Comparison of ENCODE assay signal across 9 cellular contexts in the genomic region with DNA sequence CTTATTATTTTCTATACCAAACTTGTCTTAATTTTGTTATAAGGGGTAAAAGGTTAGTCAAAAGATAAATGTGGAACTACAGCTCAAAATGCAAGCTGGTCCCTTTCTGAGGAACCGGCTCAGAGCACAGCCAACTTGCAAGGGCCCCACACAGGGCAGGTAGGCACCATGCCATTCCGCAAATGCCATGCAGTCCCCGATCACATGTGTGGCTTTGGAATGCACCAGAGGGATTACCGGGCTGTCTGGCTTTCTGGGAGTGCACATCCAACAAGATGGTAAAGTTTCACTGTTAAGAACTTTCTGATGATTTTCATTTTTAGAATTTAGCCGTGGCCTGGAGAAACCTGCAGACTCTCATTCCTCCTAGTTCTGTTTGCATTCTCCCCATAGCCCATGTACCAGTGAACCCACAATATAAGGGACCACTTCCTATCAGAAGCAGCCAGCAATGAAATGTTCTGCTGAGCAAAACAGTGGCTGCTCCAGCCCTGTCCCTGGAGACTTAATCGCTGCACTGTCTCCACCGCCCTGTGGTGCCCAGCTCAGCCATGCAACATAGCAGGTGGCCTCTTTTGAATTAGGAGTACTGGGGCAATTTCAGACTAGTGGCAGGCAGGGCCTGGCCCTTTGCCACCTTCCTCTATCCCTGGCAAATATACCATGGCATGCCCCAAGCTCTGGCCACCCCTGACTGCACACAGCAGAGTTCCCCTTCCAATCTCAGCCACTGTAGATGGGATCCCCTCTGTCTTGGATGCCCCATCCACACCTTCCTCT. TPM values are rescaled to one million over a fixed set of nuclear protein-coding genes. Genes with fewer than 3 reads are reported as not detected.
A peak's percentile ranks its signal among the peaks of the same experiment; 100 is the strongest.
DNase-seq lines count a peak whose midpoint lies in the region; ATAC-seq and TF ChIP-seq lines count a peak whose summit lies in the region.
"Had no signal": no experiment of that assay in that cellular context is flagged by ENCODE, and none has a peak within 500 bp of the region (broad histone marks: within the 10 kb centered on the region; RNA-seq: fewer than 3 reads in every experiment).

No MANE protein-coding gene starts in this region.

- H3K4me3 ChIP-seq in liver (ENCODE audit: low read depth in 1 of 3, low read length in 3 of 3) = no peak overlapping the region
- H3K4me3 ChIP-seq in thyroid gland (replicated peaks in 1 of 3) = no peak overlapping the region

- no peaks in the 10 kb centered on the region for H3K9me3 Mint-ChIP-seq in activated B cell treated with CpG ODN at 0.5 μM for 24 hours

- no peak for TF ChIP-seq RAD21 in liver (IDR thresholded peaks at IDR 0.05)

- no peaks in the 10 kb centered on the region for H3K27me3 ChIP-seq in liver (ENCODE audit: control insufficient read depth in 4 of 4, insufficient read depth in 4 of 4, low read length in 3 of 4)
- H3K27me3 ChIP-seq in thyroid gland = no peaks in the 10 kb centered on the region

- CTCF ChIA-PET in activated B cell treated with CpG ODN at 0.5 μM for 24 hours (lab: Charles Lee) = no interaction called here

- 57% methylated on average over 7 of the region's 7 CpGs for WGBS in liver
- WGBS in thyroid gland, 2 donors = 38 to 42% methylated on average over 7 of the region's 7 CpGs

- no peak overlapping the region for H3K4me3 Mint-ChIP-seq in activated B cell treated with CpG ODN at 0.5 μM for 24 hours

- H3K27ac ChIP-seq in liver (ENCODE audit: low read depth in 1 of 2, low read length in 2 of 2) (peak overlapping the region; percentile 65 to 88), thyroid gland (peak overlapping the region; percentile 19 to 42 (median 24))

- TF ChIP-seq CTCF in activated B cell treated with CpG ODN at 0.5 μM for 24 hours (IDR thresholded peaks at IDR 0.05) (no peak), liver (IDR thresholded peaks at IDR 0.05; ENCODE audit: low read depth, low read length, missing input control) (no peak), thyroid gland (IDR thresholded peaks at IDR 0.05) (no peak)

- H3K27me3 Mint-ChIP-seq in activated B cell treated with CpG ODN at 0.5 μM for 24 hours = peaks cover 30% of the 10 kb centered on the region

- ATAC-seq in activated B cell treated with CpG ODN at 0.5 μM for 24 hours (ENCODE audit: low read depth) (peak; percentile 81), HG02938 (IDR thresholded peaks at IDR 0.05; ENCODE audit: unreplicated experiment) (no peak)

- intact Hi-C loops in activated B cell treated with CpG ODN at 0.5 μM for 24 hours (cut with micrococcal nuclease) (no loop called here), thyroid gland (cut with DNase I) (no loop called here)

- no peak overlapping the region for H3K27ac Mint-ChIP-seq in activated B cell treated with CpG ODN at 0.5 μM for 24 hours

- H3K9me3 ChIP-seq in liver (ENCODE audit: control insufficient read depth in 4 of 4, low read length in 3 of 4) (no peaks in the 10 kb centered on the region), thyroid gland (no peaks in the 10 kb centered on the region)

- POLR2A ChIA-PET in activated B cell treated with CpG ODN at 0.5 μM for 24 hours (lab: Charles Lee) = interaction anchor here (0.7 kb wide), 1 partner anchor 9 kb away, joined by 3 read pairs; no protein-coding TSS in a partner anchor

- no peak for TF ChIP-seq POLR2A in thyroid gland (IDR thresholded peaks at IDR 0.05)

- H3K4me1 ChIP-seq in liver (ENCODE audit: control insufficient read depth in 4 of 4, insufficient read depth in 4 of 4, low read length in 3 of 4) (peaks cover 30 to 74% (median 61%) of the 10 kb centered on the region in 4 donors), thyroid gland (peaks cover 21 to 64% of the 10 kb centered on the region in 2 donors)

- peaks cover 13% of the 10 kb centered on the region for H3K4me1 Mint-ChIP-seq in activated B cell treated with CpG ODN at 0.5 μM for 24 hours

- H3K9ac ChIP-seq in liver (ENCODE audit: low read depth in 1 of 2, low read length in 2 of 2) = no peak overlapping the region

- peak; percentile 25 for DNase-seq in NCI-H1436 (lab: John Stamatoyannopoulos, UW)
- no peak for DNase-seq in NCI-H1436 treated with DMSO at 0.1 percent for 48 hours (lab: John Stamatoyannopoulos, UW)
- DNase-seq in activated B cell treated with CpG ODN at 0.5 μM for 24 hours = no peak
- peak; percentile 77 to 86 for DNase-seq in thyroid gland
- no peak for DNase-seq in activated CD4-positive, CD25-positive, alpha-beta regulatory T cell treated with anti-CD3 and anti-CD28 coated beads, Interleukin-2, amount 50 U/mL, for 72 hours
- DNase-seq in SW480 (ENCODE audit: low spot score) = no peak
- DNase-seq: NCI-H1048 had no signal

- no peaks in the 10 kb centered on the region for H3K36me3 Mint-ChIP-seq in activated B cell treated with CpG ODN at 0.5 μM for 24 hours (ENCODE audit: low read depth)

- H3K36me3 ChIP-seq in liver (ENCODE audit: control insufficient read depth in 4 of 4, insufficient read depth in 3 of 4, low read depth in 1 of 4, low read length in 3 of 4) (peaks cover 0 to 2% (median 0%) of the 10 kb centered on the region in 4 donors), thyroid gland (no peaks in the 10 kb centered on the region)

TF ChIP-seq in liver, 16 proteins besides CTCF, POLR2A, EP300 and RAD21:
- TF ChIP-seq, protein P1, sequence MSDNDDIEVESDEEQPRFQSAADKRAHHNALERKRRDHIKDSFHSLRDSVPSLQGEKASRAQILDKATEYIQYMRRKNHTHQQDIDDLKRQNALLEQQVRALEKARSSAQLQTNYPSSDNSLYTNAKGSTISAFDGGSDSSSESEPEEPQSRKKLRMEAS (IDR thresholded peaks at IDR 0.05) = no peak
- TF ChIP-seq HNF4G (IDR thresholded peaks at IDR 0.05) (no peak), JUND (IDR thresholded peaks at IDR 0.05) (no peak), FOXA2 (IDR thresholded peaks at IDR 0.05) (no peak), HNF4A (conservative IDR thresholded peaks at IDR 0.05) (no peak), RXRA (IDR thresholded peaks at IDR 0.05) (no peak), YY1 (IDR thresholded peaks at IDR 0.05) (no peak), SP1 (IDR thresholded peaks at IDR 0.05) (no peak), NR2F2 (IDR thresholded peaks at IDR 0.05) (no peak), TAF1 (conservative IDR thresholded peaks at IDR 0.05) (no peak)
- TF ChIP-seq, protein P2, sequence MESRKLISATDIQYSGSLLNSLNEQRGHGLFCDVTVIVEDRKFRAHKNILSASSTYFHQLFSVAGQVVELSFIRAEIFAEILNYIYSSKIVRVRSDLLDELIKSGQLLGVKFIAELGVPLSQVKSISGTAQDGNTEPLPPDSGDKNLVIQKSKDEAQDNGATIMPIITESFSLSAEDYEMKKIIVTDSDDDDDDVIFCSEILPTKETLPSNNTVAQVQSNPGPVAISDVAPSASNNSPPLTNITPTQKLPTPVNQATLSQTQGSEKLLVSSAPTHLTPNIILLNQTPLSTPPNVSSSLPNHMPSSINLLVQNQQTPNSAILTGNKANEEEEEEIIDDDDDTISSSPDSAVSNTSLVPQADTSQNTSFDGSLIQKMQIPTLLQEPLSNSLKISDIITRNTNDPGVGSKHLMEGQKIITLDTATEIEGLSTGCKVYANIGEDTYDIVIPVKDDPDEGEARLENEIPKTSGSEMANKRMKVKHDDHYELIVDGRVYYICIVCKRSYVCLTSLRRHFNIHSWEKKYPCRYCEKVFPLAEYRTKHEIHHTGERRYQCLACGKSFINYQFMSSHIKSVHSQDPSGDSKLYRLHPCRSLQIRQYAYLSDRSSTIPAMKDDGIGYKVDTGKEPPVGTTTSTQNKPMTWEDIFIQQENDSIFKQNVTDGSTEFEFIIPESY (IDR thresholded peaks at IDR 0.05) = no peak
- TF ChIP-seq, protein P3, sequence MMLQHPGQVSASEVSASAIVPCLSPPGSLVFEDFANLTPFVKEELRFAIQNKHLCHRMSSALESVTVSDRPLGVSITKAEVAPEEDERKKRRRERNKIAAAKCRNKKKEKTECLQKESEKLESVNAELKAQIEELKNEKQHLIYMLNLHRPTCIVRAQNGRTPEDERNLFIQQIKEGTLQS (IDR thresholded peaks at IDR 0.05) = no peak
- TF ChIP-seq, protein P4, sequence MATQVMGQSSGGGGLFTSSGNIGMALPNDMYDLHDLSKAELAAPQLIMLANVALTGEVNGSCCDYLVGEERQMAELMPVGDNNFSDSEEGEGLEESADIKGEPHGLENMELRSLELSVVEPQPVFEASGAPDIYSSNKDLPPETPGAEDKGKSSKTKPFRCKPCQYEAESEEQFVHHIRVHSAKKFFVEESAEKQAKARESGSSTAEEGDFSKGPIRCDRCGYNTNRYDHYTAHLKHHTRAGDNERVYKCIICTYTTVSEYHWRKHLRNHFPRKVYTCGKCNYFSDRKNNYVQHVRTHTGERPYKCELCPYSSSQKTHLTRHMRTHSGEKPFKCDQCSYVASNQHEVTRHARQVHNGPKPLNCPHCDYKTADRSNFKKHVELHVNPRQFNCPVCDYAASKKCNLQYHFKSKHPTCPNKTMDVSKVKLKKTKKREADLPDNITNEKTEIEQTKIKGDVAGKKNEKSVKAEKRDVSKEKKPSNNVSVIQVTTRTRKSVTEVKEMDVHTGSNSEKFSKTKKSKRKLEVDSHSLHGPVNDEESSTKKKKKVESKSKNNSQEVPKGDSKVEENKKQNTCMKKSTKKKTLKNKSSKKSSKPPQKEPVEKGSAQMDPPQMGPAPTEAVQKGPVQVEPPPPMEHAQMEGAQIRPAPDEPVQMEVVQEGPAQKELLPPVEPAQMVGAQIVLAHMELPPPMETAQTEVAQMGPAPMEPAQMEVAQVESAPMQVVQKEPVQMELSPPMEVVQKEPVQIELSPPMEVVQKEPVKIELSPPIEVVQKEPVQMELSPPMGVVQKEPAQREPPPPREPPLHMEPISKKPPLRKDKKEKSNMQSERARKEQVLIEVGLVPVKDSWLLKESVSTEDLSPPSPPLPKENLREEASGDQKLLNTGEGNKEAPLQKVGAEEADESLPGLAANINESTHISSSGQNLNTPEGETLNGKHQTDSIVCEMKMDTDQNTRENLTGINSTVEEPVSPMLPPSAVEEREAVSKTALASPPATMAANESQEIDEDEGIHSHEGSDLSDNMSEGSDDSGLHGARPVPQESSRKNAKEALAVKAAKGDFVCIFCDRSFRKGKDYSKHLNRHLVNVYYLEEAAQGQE (IDR thresholded peaks at IDR 0.05) = no peak

RNA-seq across cellular contexts. Expression of a gene that starts 11.4 kb away (rescaled TPM):
- total RNA-seq in activated B cell treated with CpG ODN at 0.5 μM for 24 hours (0.44 and 0.81 TPM in 2 replicates), liver (10 to 100 TPM in 1 of 2 donors, 1 to 10 TPM in 1; 3.4 to 17.3 TPM), thyroid gland (10 to 100 TPM; 18.4 to 27.5 (median 22.0) TPM)
- polyA plus RNA-seq in liver = 10 to 100 TPM in 1 of 2 donors, 1 to 10 TPM in 1; 3.6 to 10.4 TPM

Comparison
In these comparisons a context has a peak if more than half of its experiments do, and no peak if none do; other contexts are left out.
1. DNase-seq: peak in NCI-H1436 (single experiment) and thyroid gland (2 of 2); none in NCI-H1436 treated with DMSO at 0.1 percent for 48 hours (single experiment), activated B cell treated with CpG ODN at 0.5 μM for 24 hours (single experiment), activated CD4-positive, CD25-positive, alpha-beta regulatory T cell treated with anti-CD3 and anti-CD28 coated beads, Interleukin-2, amount 50 U/mL, for 72 hours (single experiment) and SW480 (single experiment).